Comparison of ENCODE assay signal across 8 cellular contexts in the genomic region with DNA sequence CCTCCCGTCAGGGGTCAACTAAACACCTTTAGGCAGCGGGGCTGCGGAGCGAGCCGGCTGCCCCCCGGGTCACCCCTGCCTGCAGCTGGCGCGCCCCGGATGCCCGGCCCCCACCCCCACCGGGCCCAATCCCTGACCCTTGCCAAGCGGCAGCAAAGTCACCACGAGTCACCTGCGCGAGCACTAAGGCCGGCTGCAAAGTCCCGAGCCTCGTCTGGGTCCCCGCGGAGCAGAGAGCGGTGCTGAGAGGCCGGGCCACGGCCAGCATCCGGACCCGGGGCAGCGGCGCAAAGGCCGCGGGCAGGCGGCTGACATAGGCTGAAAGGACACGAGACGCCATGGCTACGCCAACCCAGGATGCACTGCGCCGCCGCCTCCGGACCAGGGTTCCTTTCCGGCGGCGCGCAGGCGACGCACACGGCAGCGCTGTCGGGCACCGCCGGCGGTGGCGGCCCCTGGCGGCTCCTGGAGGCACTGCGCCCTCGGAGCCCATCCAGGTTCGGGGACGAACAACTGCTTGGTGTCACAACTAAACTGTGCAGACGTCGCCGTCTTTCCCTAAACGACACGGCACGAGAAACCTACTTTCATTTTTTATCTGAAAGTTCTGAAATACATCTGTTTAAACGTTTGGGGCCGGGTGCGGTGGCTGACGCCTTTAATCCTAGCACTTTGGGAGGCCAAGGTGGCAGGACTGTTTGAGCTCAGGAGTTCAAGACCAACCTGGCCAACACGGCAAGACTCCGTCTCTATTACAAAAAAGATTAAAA. TPM values are rescaled to one million over a fixed set of nuclear protein-coding genes. Genes with fewer than 3 reads are reported as not detected.
DNase-seq lines count a peak whose midpoint lies in the region; ATAC-seq and TF ChIP-seq lines count a peak whose summit lies in the region.

A gene (minus strand): TSS at position 366 of the 770 bp plus-strand sequence. CDS start 26 bp downstream, at position 340.

- peak within 1 kb of the TSS; percentile 75 to 100 (median 92) for H3K4me3 ChIP-seq in BLaER1 treated with 17β-estradiol and CSF1 and Interleukin-3, amounts not matched to agents 10 nM and 100 nM
- peak within 1 kb of the TSS; percentile 89 for H3K4me3 ChIP-seq in coronary artery

- H3K4me1 Mint-ChIP-seq in activated CD4-positive, alpha-beta T cell treated with anti-CD3 and anti-CD28 coated beads, Interleukin-2, amount 10 ng/mL, durations not matched to agents 24 days and 14 days = peaks cover 14% of the 10 kb centered on the region

- H3K4me1 ChIP-seq in BLaER1 treated with 17β-estradiol and CSF1 and Interleukin-3, amounts not matched to agents 10 nM and 100 nM = peaks cover 11 to 23% (median 20%) of the 10 kb centered on the region in 10 experiments

- H3K9ac ChIP-seq in BLaER1 treated with 17β-estradiol and CSF1 and Interleukin-3, amounts not matched to agents 10 nM and 100 nM = peak within 1 kb of the TSS; percentile 87 to 99 (median 94)

- peaks cover 24 to 49% (median 43%) of the 10 kb centered on the region in 11 experiments; a peak in 21 of 22 replicates for H4K20me1 ChIP-seq in BLaER1 treated with 17β-estradiol and CSF1 and Interleukin-3, amounts not matched to agents 10 nM and 100 nM

- H3K27ac Mint-ChIP-seq in activated CD4-positive, alpha-beta T cell treated with anti-CD3 and anti-CD28 coated beads, Interleukin-2, amount 10 ng/mL, durations not matched to agents 24 days and 14 days = peak within 1 kb of the TSS; percentile 83

- intact Hi-C loops in activated CD4-positive, alpha-beta T cell treated with anti-CD3 and anti-CD28 coated beads, Interleukin-2, amount 10 ng/mL, durations not matched to agents 24 days and 14 days (cut with micrococcal nuclease) = loop anchor here (1.0 to 5.0 kb wide), 4 partner anchors 39 to 144 kb away; a partner anchor contains a TSS

- H3K27ac ChIP-seq in BLaER1 treated with 17β-estradiol and CSF1 and Interleukin-3, amounts not matched to agents 10 nM and 100 nM = peak within 1 kb of the TSS; percentile 79 to 92 (median 88)
- H3K27ac ChIP-seq in coronary artery = peak within 1 kb of the TSS; percentile 65 to 84

- H3K27me3 Mint-ChIP-seq in activated CD4-positive, alpha-beta T cell treated with anti-CD3 and anti-CD28 coated beads, Interleukin-2, amount 10 ng/mL, durations not matched to agents 24 days and 14 days = no peaks in the 10 kb centered on the region

- DNase-seq in GM19238 (ENCODE audit: insufficient read length, low spot score) (peak; percentile 91), NCI-H510A (lab: John Stamatoyannopoulos, UW) (peak; percentile 82), coronary artery (ENCODE audit: low spot score) (peak; percentile 88), left lobe of liver (ENCODE audit: low spot score) (peak; percentile 94)
- DNase-seq in activated CD4-positive, alpha-beta T cell treated with anti-CD3 and anti-CD28 coated beads, Interleukin-2, amount 10 ng/mL, durations not matched to agents 24 days and 14 days = peak; percentile 98
- peak; percentile 94 to 95 for DNase-seq in stimulated activated CD4-positive, alpha-beta T cell treated with anti-CD3 and anti-CD28 coated beads, Interleukin-2, amount 100 ng/mL, for 24 hours

- peaks cover 31 to 46% (median 40%) of the 10 kb centered on the region in 11 experiments for H3K36me3 ChIP-seq in BLaER1 treated with 17β-estradiol and CSF1 and Interleukin-3, amounts not matched to agents 10 nM and 100 nM

- H3K36me3 Mint-ChIP-seq in activated CD4-positive, alpha-beta T cell treated with anti-CD3 and anti-CD28 coated beads, Interleukin-2, amount 10 ng/mL, durations not matched to agents 24 days and 14 days (ENCODE audit: low read depth) = peaks cover 25% of the 10 kb centered on the region

- peak; percentile 99 for TF ChIP-seq CTCF in coronary artery (IDR thresholded peaks at IDR 0.05)

- H3K4me3 Mint-ChIP-seq in activated CD4-positive, alpha-beta T cell treated with anti-CD3 and anti-CD28 coated beads, Interleukin-2, amount 10 ng/mL, durations not matched to agents 24 days and 14 days = peak within 1 kb of the TSS; percentile 88

- no peaks in the 10 kb centered on the region for H3K9me3 ChIP-seq in BLaER1 treated with 17β-estradiol and CSF1 and Interleukin-3, amounts not matched to agents 10 nM and 100 nM (replicated peaks in 1 of 11)

- H3K27me3 ChIP-seq in BLaER1 treated with 17β-estradiol and CSF1 and Interleukin-3, amounts not matched to agents 10 nM and 100 nM = no peaks in the 10 kb centered on the region

- ATAC-seq in HG03439 (IDR thresholded peaks at IDR 0.05; ENCODE audit: unreplicated experiment) (peak; percentile 89), left lobe of liver (peak; percentile 99)

- H3K4me2 ChIP-seq in BLaER1 treated with 17β-estradiol and CSF1 and Interleukin-3, amounts not matched to agents 10 nM and 100 nM = peak within 1 kb of the TSS; percentile 85 to 98 (median 94)

- no peaks in the 10 kb centered on the region for H3K9me3 Mint-ChIP-seq in activated CD4-positive, alpha-beta T cell treated with anti-CD3 and anti-CD28 coated beads, Interleukin-2, amount 10 ng/mL, durations not matched to agents 24 days and 14 days

RNA-seq across cellular contexts. Expression of the gene that starts here (rescaled TPM):
- total RNA-seq in activated CD4-positive, alpha-beta T cell treated with anti-CD3 and anti-CD28 coated beads, Interleukin-2, amount 10 ng/mL, durations not matched to agents 24 days and 14 days = 161 and 163 TPM in 2 replicates
- 64.3 TPM for total RNA-seq in left lobe of liver

Comparison
In these comparisons a context has a peak if more than half of its experiments do, and no peak if none do; other contexts are left out.
1. Peak in every context shown above with its lines: DNase-seq, ATAC-seq, H3K4me3 ChIP-seq and H3K27ac ChIP-seq.